Comparison of ENCODE assay signal across 14 cellular contexts in the genomic region with DNA sequence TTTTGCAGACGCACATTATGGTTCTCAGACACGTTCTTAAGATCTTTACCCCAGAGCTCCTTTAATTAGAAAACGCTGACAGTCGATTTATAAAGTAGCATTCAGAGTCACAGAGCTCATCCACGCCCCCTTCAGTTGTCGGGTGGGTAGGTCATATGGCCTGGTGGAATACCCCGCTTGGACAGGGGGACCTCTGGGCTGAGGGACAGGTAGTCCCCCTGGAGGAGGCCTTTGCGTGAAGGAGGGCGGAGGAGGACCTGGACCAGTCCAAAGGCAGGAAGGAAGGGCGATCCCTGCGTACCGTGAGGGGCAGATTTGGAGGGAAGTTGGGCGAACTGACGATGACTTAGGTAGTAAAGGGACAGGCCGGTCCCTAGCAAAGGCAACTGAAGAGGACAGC. TPM values are rescaled to one million over a fixed set of nuclear protein-coding genes. Genes with fewer than 3 reads are reported as not detected.
DNase-seq lines count a peak whose midpoint lies in the region; ATAC-seq, FAIRE-seq and TF ChIP-seq lines count a peak whose summit lies in the region.
"Had no signal": no experiment of that assay in that cellular context is flagged by ENCODE, and none has a peak within 500 bp of the region (broad histone marks: within the 10 kb centered on the region; RNA-seq: fewer than 3 reads in every experiment).

No MANE protein-coding gene starts in this region.

- 95% methylated on average over 15 of the region's 15 CpGs for WGBS in A549 (ENCODE audit: missing lambda C conversion rate)
- 65% methylated on average over 15 of the region's 15 CpGs; no CpG with 5 or more reads in 1 of the 2 experiments for WGBS in H1 (ENCODE audit: extremely low coverage in 1 of 2, insufficient coverage in 1 of 2, insufficient read length in 1 of 2, insufficient replicate concordance in 2 of 2, low coverage in 1 of 2, low lambda C conversion rate in 2 of 2, missing lambda C conversion rate in 1 of 2), 2 experiments

- CTCF ChIA-PET in A549 (lab: Yijun Ruan, JAX) (interaction anchor here (0.6 to 7.8 kb wide), 7 partner anchors 10 to 115 kb away, joined by 3 to 71 read pairs (median 5); no protein-coding TSS in a partner anchor), H1 (lab: Charles Lee; ENCODE audit: partially characterized antibody) (interaction anchor here (0.6 to 2.9 kb wide), 21 partner anchors 10 to 116 kb away, joined by 3 to 22 read pairs (median 4); no protein-coding TSS in a partner anchor)

- H3K4ac ChIP-seq in H1 (replicated peaks; ENCODE audit: insufficient read length, low read depth, low read length): no peak overlapping the region

- H3K79me2 ChIP-seq in H1 (ENCODE audit: control insufficient read depth in 1 of 2, insufficient read depth in 2 of 2, low read length in 2 of 2): no peaks in the 10 kb centered on the region

- H2BK5ac ChIP-seq in H1 (ENCODE audit: low read depth, low read length): peak overlapping the region; percentile 41; the same call in 1 of the 2 replicates

- H3K23me2 ChIP-seq in H1 (ENCODE audit: low read depth, low read length): peaks cover 15% of the 10 kb centered on the region

- no peaks in the 10 kb centered on the region for H3K79me1 ChIP-seq in H1 (ENCODE audit: low read depth, low read length)

- no peak for FAIRE-seq in A549 (lab: Jason Lieb, UNC)
- FAIRE-seq in H1 (lab: Jason Lieb, UNC): no peak

- peak overlapping the region; percentile 10; the same call in 1 of the 2 replicates for H3K18ac ChIP-seq in H1 (ENCODE audit: extremely low read depth, low read length)

- H2BK12ac ChIP-seq in H1 (ENCODE audit: low read depth, low read length): peak overlapping the region; percentile 3; the same call in 1 of the 2 replicates

- H3K23ac ChIP-seq in H1 (ENCODE audit: insufficient read length): no peak overlapping the region

- H4K8ac ChIP-seq in H1 (ENCODE audit: extremely low read depth, insufficient read depth, low read length): no peak overlapping the region

- TF ChIP-seq RAD21 in A549 (conservative IDR thresholded peaks at IDR 0.05 in 1 of 2, IDR thresholded peaks at IDR 0.05 in 1 of 2) (no peak), H1 (IDR thresholded peaks at IDR 0.05 in 1 of 2, conservative IDR thresholded peaks at IDR 0.05 in 1 of 2; ENCODE audit: low read depth in 2 of 2, low read length in 2 of 2) (peak in 1 of 2 experiments; percentile 29; a peak in 1 of 4 replicates)

- H3K4me2 ChIP-seq in A549 (no peak overlapping the region), H1 (ENCODE audit: insufficient read depth in 1 of 2, low read depth in 2 of 2, low read length in 2 of 2) (peak overlapping the region; percentile 81 to 98)

- H3K27me3 Mint-ChIP-seq in mesothelial cell of epicardium (ENCODE audit: low read depth): peaks cover 23% of the 10 kb centered on the region

- peaks cover 14% of the 10 kb centered on the region for H3K4me1 Mint-ChIP-seq in mesothelial cell of epicardium

- H2BK15ac ChIP-seq in H1 (ENCODE audit: low read length): peak overlapping the region; percentile 93; the same call in 1 of the 2 replicates

- H3K4me3 ChIP-seq in A549: no peak overlapping the region
- peak overlapping the region; percentile 24 for H3K4me3 ChIP-seq in NT2/D1 (ENCODE audit: insufficient read length, low read depth)
- peak overlapping the region; percentile 50 to 68 (median 58); a peak in 5 of 8 replicates for H3K4me3 ChIP-seq in H1 (ENCODE audit: extremely low read depth in 1 of 4, insufficient read depth in 2 of 4, low read depth in 3 of 4, low read length in 4 of 4)

- H3K4me1 ChIP-seq in A549 (peaks cover 8% of the 10 kb centered on the region), NT2/D1 (ENCODE audit: insufficient read depth, insufficient read length) (peaks cover 10% of the 10 kb centered on the region), H1 (replicated peaks in 1 of 4; ENCODE audit: control insufficient read depth in 3 of 4, insufficient read depth in 4 of 4, low read length in 3 of 4) (peaks cover 0 to 14% (median 9%) of the 10 kb centered on the region in 4 experiments; a peak in 5 of 7 replicates)

- H3K56ac ChIP-seq in H1 (replicated peaks; ENCODE audit: insufficient read length, low read depth, low read length): no peak overlapping the region

- TF ChIP-seq EP300 in A549 (IDR thresholded peaks at IDR 0.05): no peak
- TF ChIP-seq EP300 in H1 (IDR thresholded peaks at IDR 0.05; ENCODE audit: borderline replicate concordance in 1 of 2, low read depth in 2 of 2, low read length in 2 of 2): no peak

- ATAC-seq in A549: no peak
- no peak for ATAC-seq in GM19397 (IDR thresholded peaks at IDR 0.05; ENCODE audit: unreplicated experiment)
- ATAC-seq: activated T-cell treated with anti-CD3 and anti-CD28 coated beads, Interleukin-2, amount 50 U/mL, for 72 hours had no signal

- peaks cover 20% of the 10 kb centered on the region for H3K36me3 Mint-ChIP-seq in mesothelial cell of epicardium

- H3K9me3 ChIP-seq in A549: peaks cover 19% of the 10 kb centered on the region
- H3K9me3 ChIP-seq in NT2/D1 (ENCODE audit: insufficient read depth, low read length): peaks cover 10% of the 10 kb centered on the region; the same call in 1 of the 2 replicates
- H3K9me3 ChIP-seq in H1 (ENCODE audit: insufficient read depth in 2 of 2, low read depth in 1 of 2, low read length in 1 of 2): peaks cover 5 to 6% of the 10 kb centered on the region in 2 experiments; a peak in 3 of 4 replicates

- peaks cover 0 to 12% of the 10 kb centered on the region in 2 experiments for H4K20me1 ChIP-seq in H1 (replicated peaks in 1 of 2; ENCODE audit: control insufficient read depth in 1 of 2, insufficient read depth in 2 of 2, low read length in 2 of 2)

- H3K27me3 ChIP-seq in NT2/D1 (ENCODE audit: insufficient read depth, insufficient read length) (peaks cover 6% of the 10 kb centered on the region), H1 (replicated peaks in 1 of 4; ENCODE audit: control insufficient read depth in 3 of 4, extremely low read depth in 1 of 4, insufficient read depth in 3 of 4, low read length in 3 of 4) (peaks cover 0 to 5% (median under 1%) of the 10 kb centered on the region in 4 experiments; a peak in 4 of 7 replicates)

- peak overlapping the region; percentile 73 for H3K4me3 Mint-ChIP-seq in mesothelial cell of epicardium

- no peak overlapping the region for H3K14ac ChIP-seq in H1 (ENCODE audit: insufficient read length)

- no peak overlapping the region for H2AFZ ChIP-seq in H1 (ENCODE audit: low read length)

- H2AK5ac ChIP-seq in H1 (ENCODE audit: low read depth, low read length): no peak overlapping the region; the same call in 1 of the 2 replicates

- H3K27ac ChIP-seq in A549 (no peak overlapping the region), H1 (ENCODE audit: low read depth, low read length) (peak overlapping the region; percentile 1; the same call in 1 of the 2 replicates)

- H2BK20ac ChIP-seq in H1 (ENCODE audit: low read length): no peak overlapping the region

- H4K91ac ChIP-seq in H1 (replicated peaks; ENCODE audit: insufficient read length, low read length): no peak overlapping the region

- no peak for DNase-seq in A549 (ENCODE audit: low read depth in 1 of 2, low spot score in 1 of 2)
- DNase-seq in NT2/D1 (ENCODE audit: low read depth, low spot score): no peak
- no peak for DNase-seq in H1 (ENCODE audit: low read depth in 1 of 2, low spot score in 2 of 2)
- DNase-seq in mesothelial cell of epicardium (ENCODE audit: low spot score in 2 of 2, unreplicated experiment in 2 of 2): no peak
- DNase-seq in superior temporal gyrus (ENCODE audit: extremely low spot score): no peak
- no peak for DNase-seq in NCI-H526 treated with DMSO at 0.1 percent for 48 hours (lab: John Stamatoyannopoulos, UW)
- DNase-seq in COR-L47 (lab: John Stamatoyannopoulos, UW): no peak
- DNase-seq: activated CD4-positive, alpha-beta T cell treated with anti-CD3 and anti-CD28 coated beads for 1 hour; activated T-cell treated with anti-CD3 and anti-CD28 coated beads, Interleukin-2, amount 50 U/mL, for 72 hours; NCI-H187; stimulated activated CD8-positive, alpha-beta memory T cell treated with anti-CD3 and anti-CD28 coated beads, Interleukin-4, amount 100 ng/mL, for 48 hours; SW 1271 had no signal

- POLR2A ChIA-PET in A549 (lab: Yijun Ruan, JAX): no interaction called here
- POLR2A ChIA-PET in H1 (lab: Charles Lee; ENCODE audit: partially characterized antibody): interaction anchor here (0.6 to 3.6 kb wide), 18 partner anchors 9 to 242 kb away, joined by 3 to 16 read pairs (median 4); a partner anchor contains a TSS

- peaks cover 9% of the 10 kb centered on the region for H3K9me3 Mint-ChIP-seq in mesothelial cell of epicardium

- H3K36me3 ChIP-seq in NT2/D1 (ENCODE audit: insufficient read depth, insufficient read length, low read length) (peaks cover 48% of the 10 kb centered on the region), H1 (ENCODE audit: control insufficient read depth in 2 of 4, insufficient read depth in 4 of 4, low read length in 3 of 4) (peaks cover 8 to 23% (median 16%) of the 10 kb centered on the region in 4 experiments)

- H3K27ac Mint-ChIP-seq in mesothelial cell of epicardium: no peak overlapping the region
- H3K27ac Mint-ChIP-seq: activated T-cell treated with anti-CD3 and anti-CD28 coated beads, Interleukin-2, amount 50 U/mL, for 72 hours had no signal

- peak overlapping the region; percentile 77 for H3K9ac ChIP-seq in NT2/D1 (ENCODE audit: insufficient read length, low read depth)
- peak overlapping the region in 2 of 4 experiments; percentile 4 to 52; a peak in 2 of 7 replicates for H3K9ac ChIP-seq in H1 (replicated peaks in 1 of 4; ENCODE audit: extremely low read depth in 1 of 4, low read depth in 3 of 4, low read length in 3 of 4)

- TF ChIP-seq CTCF in A549 (IDR thresholded peaks at IDR 0.05) (no peak), H1 (IDR thresholded peaks at IDR 0.05; ENCODE audit: control extremely low read depth in 1 of 3, insufficient read depth in 1 of 3, low read depth in 1 of 3, low read length in 3 of 3) (peak; percentile 7 to 36 (median 32); a peak in 2 of 4 replicates), mesothelial cell of epicardium (IDR thresholded peaks at IDR 0.05; ENCODE audit: unreplicated experiment) (no peak)

- H2BK120ac ChIP-seq in H1 (replicated peaks; ENCODE audit: low read depth, low read length): no peak overlapping the region

- H4K5ac ChIP-seq in H1 (ENCODE audit: insufficient read length, low read depth, low read length): no peak overlapping the region

- TF ChIP-seq POLR2A in A549 (IDR thresholded peaks at IDR 0.05; ENCODE audit: low read length) (no peak), H1 (IDR thresholded peaks at IDR 0.05; ENCODE audit: control extremely low read depth in 1 of 2, low read depth in 2 of 2, low read length in 2 of 2) (no peak)

RNA-seq across cellular contexts. Expression of a gene that starts 20.5 kb away (rescaled TPM):
- polyA plus RNA-seq in A549 (2011; rRNA removed): 59.1 and 64.5 TPM in 2 replicates
- polyA plus RNA-seq in A549 (2012; cell fraction: cytosol; rRNA removed): 58.8 and 103 TPM in 2 replicates
- polyA plus RNA-seq in A549 (2012; cell fraction: nucleus; rRNA removed): 93.7 and 118 TPM in 2 replicates
- polyA plus RNA-seq in A549 (2017; fragmentation: RNase III; extraction: RNeasy Plus Mini Kit Qiagen cat#74134 plus additional on column Dnase treatment): 83.8 to 94.6 TPM (median 94.3 TPM) in 3 replicates
- 72.4 and 90.8 TPM in 2 replicates for polyA minus RNA-seq in A549 (2011; rRNA and poly(A)+ RNA removed)
- total RNA-seq in H1 (2021; fragmentation: NEBNext Ultra II Directional; extraction: Animal tissue kit (Norgen Biotek cat#: 25700)): 135 and 138 TPM in 2 replicates
- polyA plus RNA-seq in H1 (2011; rRNA removed): 89.7 and 163 TPM in 2 replicates
- polyA plus RNA-seq in H1 (2011; cell fraction: cytosol; rRNA removed): 92.0 TPM
- 116 TPM for polyA plus RNA-seq in H1 (2011; cell fraction: nucleus; rRNA removed)
- polyA plus RNA-seq in H1 (2012, experiment 1 of 2): 79.3 to 101 TPM (median 84.8 TPM) in 4 replicates
- polyA plus RNA-seq in H1 (2012, experiment 2 of 2): 110 TPM
- 108 TPM for polyA plus RNA-seq in H1 (2013, experiment 1 of 2)
- 104 TPM for polyA plus RNA-seq in H1 (2013, experiment 2 of 2)
- polyA minus RNA-seq in H1 (2011; rRNA and poly(A)+ RNA removed): 46.1 and 52.4 TPM in 2 replicates
- 83.1 TPM for polyA minus RNA-seq in H1 (2011; cell fraction: cytosol; rRNA and poly(A)+ RNA removed)
- 102 TPM for polyA minus RNA-seq in H1 (2011; cell fraction: nucleus; rRNA and poly(A)+ RNA removed)
- total RNA-seq in mesothelial cell of epicardium: 49.3 to 54.8 TPM (median 53.8 TPM) in 3 replicates

RNA-seq across cellular contexts. Expression of a gene that starts 29.5 kb away (rescaled TPM):
- polyA plus RNA-seq in A549 (2011; rRNA removed) (9.2 and 9.8 TPM in 2 replicates), A549 (2017; fragmentation: RNase III; extraction: RNeasy Plus Mini Kit Qiagen cat#74134 plus additional on column Dnase treatment) (6.6 to 11.2 TPM (median 10.5 TPM) in 3 replicates), H1 (2011; rRNA removed) (14.4 and 17.5 TPM in 2 replicates)
- polyA plus RNA-seq in A549 (2012; cell fraction: cytosol; rRNA removed): 8.9 and 11.1 TPM in 2 replicates
- polyA plus RNA-seq in A549 (2012; cell fraction: nucleus; rRNA removed): 6.6 TPM in 2 replicates
- 1.2 and 1.5 TPM in 2 replicates for polyA minus RNA-seq in A549 (2011; rRNA and poly(A)+ RNA removed)
- total RNA-seq in H1 (2021; fragmentation: NEBNext Ultra II Directional; extraction: Animal tissue kit (Norgen Biotek cat#: 25700)): 11.0 and 12.2 TPM in 2 replicates
- polyA plus RNA-seq in H1 (2011; cell fraction: cytosol; rRNA removed): 20.7 TPM
- 17.1 TPM for polyA plus RNA-seq in H1 (2011; cell fraction: nucleus; rRNA removed)
- 12.0 to 16.7 TPM (median 14.4 TPM) in 4 replicates for polyA plus RNA-seq in H1 (2012, experiment 1 of 2)
- polyA plus RNA-seq in H1 (2012, experiment 2 of 2): 13.0 TPM
- polyA plus RNA-seq in H1 (2013, experiment 1 of 2): 35.8 TPM
- 34.9 TPM for polyA plus RNA-seq in H1 (2013, experiment 2 of 2)
- polyA minus RNA-seq in H1 (2011; rRNA and poly(A)+ RNA removed): 2.3 and 4.2 TPM in 2 replicates
- 4.3 TPM for polyA minus RNA-seq in H1 (2011; cell fraction: cytosol; rRNA and poly(A)+ RNA removed)
- 5.6 TPM for polyA minus RNA-seq in H1 (2011; cell fraction: nucleus; rRNA and poly(A)+ RNA removed)
- total RNA-seq in mesothelial cell of epicardium: 0.38 to 0.60 TPM (median 0.59 TPM) in 3 replicates
- total RNA-seq: kidney epithelial cell had no signal

RNA-seq across cellular contexts. Expression of a gene that starts 30.9 kb away (rescaled TPM):
- polyA plus RNA-seq in A549 (2011; rRNA removed) (4.7 and 5.3 TPM in 2 replicates), A549 (2017; fragmentation: RNase III; extraction: RNeasy Plus Mini Kit Qiagen cat#74134 plus additional on column Dnase treatment) (6.3 to 9.0 TPM (median 8.1 TPM) in 3 replicates), H1 (2011; rRNA removed) (21.0 and 33.5 TPM in 2 replicates)
- polyA plus RNA-seq in A549 (2012; cell fraction: cytosol; rRNA removed): 4.7 and 7.4 TPM in 2 replicates
- 5.4 and 5.8 TPM in 2 replicates for polyA plus RNA-seq in A549 (2012; cell fraction: nucleus; rRNA removed)
- polyA minus RNA-seq in A549 (2011; rRNA and poly(A)+ RNA removed): 6.7 and 10.8 TPM in 2 replicates
- total RNA-seq in H1 (2021; fragmentation: NEBNext Ultra II Directional; extraction: Animal tissue kit (Norgen Biotek cat#: 25700)): 21.1 and 21.6 TPM in 2 replicates
- polyA plus RNA-seq in H1 (2011; cell fraction: cytosol; rRNA removed): 19.9 TPM
- polyA plus RNA-seq in H1 (2011; cell fraction: nucleus; rRNA removed): 19.7 TPM
- 19.1 to 26.5 TPM (median 23.9 TPM) in 4 replicates for polyA plus RNA-seq in H1 (2012, experiment 1 of 2)
- polyA plus RNA-seq in H1 (2012, experiment 2 of 2): 24.8 TPM
- polyA plus RNA-seq in H1 (2013, experiment 1 of 2): 32.6 TPM
- polyA plus RNA-seq in H1 (2013, experiment 2 of 2): 36.9 TPM
- 9.5 and 14.4 TPM in 2 replicates for polyA minus RNA-seq in H1 (2011; rRNA and poly(A)+ RNA removed)
- polyA minus RNA-seq in H1 (2011; cell fraction: cytosol; rRNA and poly(A)+ RNA removed): 8.3 TPM
- 9.9 TPM for polyA minus RNA-seq in H1 (2011; cell fraction: nucleus; rRNA and poly(A)+ RNA removed)
- 15.2 to 18.1 TPM (median 16.7 TPM) in 3 replicates for total RNA-seq in mesothelial cell of epicardium

RNA-seq across cellular contexts. Expression of a gene that starts 56.9 kb away (rescaled TPM):
- 21.8 and 29.1 TPM in 2 replicates for polyA plus RNA-seq in A549 (2011; rRNA removed)
- 20.3 and 24.2 TPM in 2 replicates for polyA plus RNA-seq in A549 (2012; cell fraction: cytosol; rRNA removed)
- polyA plus RNA-seq in A549 (2012; cell fraction: nucleus; rRNA removed): 16.1 and 21.2 TPM in 2 replicates
- 13.8 to 15.9 TPM (median 15.6 TPM) in 3 replicates for polyA plus RNA-seq in A549 (2017; fragmentation: RNase III; extraction: RNeasy Plus Mini Kit Qiagen cat#74134 plus additional on column Dnase treatment)
- 28.9 and 29.3 TPM in 2 replicates for polyA minus RNA-seq in A549 (2011; rRNA and poly(A)+ RNA removed)
- 12.8 and 14.5 TPM in 2 replicates for total RNA-seq in H1 (2021; fragmentation: NEBNext Ultra II Directional; extraction: Animal tissue kit (Norgen Biotek cat#: 25700))
- polyA plus RNA-seq in H1 (2011; rRNA removed): 12.5 and 16.4 TPM in 2 replicates
- polyA plus RNA-seq in H1 (2011; cell fraction: cytosol; rRNA removed): 13.9 TPM
- polyA plus RNA-seq in H1 (2011; cell fraction: nucleus; rRNA removed): 10.4 TPM
- polyA plus RNA-seq in H1 (2012, experiment 1 of 2): 6.7 to 9.3 TPM (median 7.6 TPM) in 4 replicates
- 6.9 TPM for polyA plus RNA-seq in H1 (2012, experiment 2 of 2)
- 4.9 TPM for polyA plus RNA-seq in H1 (2013, experiment 1 of 2)
- polyA plus RNA-seq in H1 (2013, experiment 2 of 2): 5.3 TPM
- 15.0 and 16.7 TPM in 2 replicates for polyA minus RNA-seq in H1 (2011; rRNA and poly(A)+ RNA removed)
- polyA minus RNA-seq in H1 (2011; cell fraction: cytosol; rRNA and poly(A)+ RNA removed): 5.0 TPM
- 5.8 TPM for polyA minus RNA-seq in H1 (2011; cell fraction: nucleus; rRNA and poly(A)+ RNA removed)
- 11.6 to 13.3 TPM (median 11.8 TPM) in 3 replicates for total RNA-seq in mesothelial cell of epicardium

RNA-seq across cellular contexts. Expression of a gene that starts 59.9 kb away (rescaled TPM):
- polyA plus RNA-seq in A549 (2011; rRNA removed) (27.9 and 48.8 TPM in 2 replicates), A549 (2017; fragmentation: RNase III; extraction: RNeasy Plus Mini Kit Qiagen cat#74134 plus additional on column Dnase treatment) (0.57 to 0.65 TPM (median 0.58 TPM) in 3 replicates), H1 (2011; rRNA removed) (0.44 and 1.2 TPM in 2 replicates)
- polyA plus RNA-seq in A549 (2012; cell fraction: cytosol; rRNA removed): 90.2 and 102 TPM in 2 replicates
- polyA plus RNA-seq in A549 (2012; cell fraction: nucleus; rRNA removed): 424 and 553 TPM in 2 replicates
- polyA minus RNA-seq in A549 (2011; rRNA and poly(A)+ RNA removed): 82.7 and 141 TPM in 2 replicates
- 1.3 and 2.7 TPM in 2 replicates for total RNA-seq in H1 (2021; fragmentation: NEBNext Ultra II Directional; extraction: Animal tissue kit (Norgen Biotek cat#: 25700))
- polyA plus RNA-seq in H1 (2011; cell fraction: cytosol; rRNA removed): 0.32 TPM
- 5.2 TPM for polyA plus RNA-seq in H1 (2011; cell fraction: nucleus; rRNA removed)
- polyA plus RNA-seq in H1 (2012, experiment 1 of 2): 1.1 to 4.3 TPM (median 2.6 TPM) in 4 replicates
- polyA plus RNA-seq in H1 (2012, experiment 2 of 2): 2.4 TPM
- 0.85 TPM for polyA plus RNA-seq in H1 (2013, experiment 1 of 2)
- polyA plus RNA-seq in H1 (2013, experiment 2 of 2): 0.79 TPM
- 2.8 and 6.9 TPM in 2 replicates for polyA minus RNA-seq in H1 (2011; rRNA and poly(A)+ RNA removed)
- polyA minus RNA-seq in H1 (2011; cell fraction: cytosol; rRNA and poly(A)+ RNA removed): 1.5 TPM
- 39.4 TPM for polyA minus RNA-seq in H1 (2011; cell fraction: nucleus; rRNA and poly(A)+ RNA removed)
- total RNA-seq in mesothelial cell of epicardium: 272 to 287 TPM (median 278 TPM) in 3 replicates

Comparison
In these comparisons a context has a peak if more than half of its experiments do, and no peak if none do; other contexts are left out.
1. CTCF ChIP-seq: peak in H1 (3 of 3); none in A549 (single experiment) and mesothelial cell of epicardium (single experiment).